7 cellular contexts compared by ENCODE assay signal in genomic region chr2:178700922-178701342, GRCh38.
A peak's percentile ranks its signal among the peaks of the same experiment; 100 is the strongest.
DNase-seq lines count a peak whose midpoint lies in the region; ATAC-seq and TF ChIP-seq lines count a peak whose summit lies in the region.

No MANE protein-coding gene starts in this region.

- DNase-seq in EH (ENCODE audit: low read depth): peak; percentile 28
- peak; percentile 15 for DNase-seq in HCT116 (ENCODE audit: low read depth, low spot score)
- DNase-seq in SK-N-SH: peak; percentile 30
- DNase-seq in hepatic stellate cell (ENCODE audit: low spot score): peak; percentile 12
- no peak for DNase-seq in activated T-cell treated with anti-CD3 and anti-CD28 coated beads, Interleukin-2, amount 50 U/mL, for 48 hours
- DNase-seq in UCSD-AML1 (lab: John Stamatoyannopoulos, UW; ENCODE audit: unreplicated experiment): no peak

- no peak for TF ChIP-seq POLR2A in HCT116 (IDR thresholded peaks at IDR 0.05; ENCODE audit: borderline replicate concordance, extremely low read depth, insufficient read depth, insufficient read length)

- H3K4me1 ChIP-seq in HCT116 (ENCODE audit: control insufficient read depth in 1 of 2, insufficient read depth in 2 of 2, low read length in 2 of 2): no peaks in the 10 kb centered on the region
- no peaks in the 10 kb centered on the region for H3K4me1 ChIP-seq in SK-N-SH (ENCODE audit: control insufficient read depth in 1 of 2, insufficient read depth in 2 of 2, low read depth in 1 of 2, low read length in 1 of 2)

- TF ChIP-seq CTCF in HCT116 (IDR thresholded peaks at IDR 0.05 in 2 of 3, conservative IDR thresholded peaks at IDR 0.05 in 1 of 3; ENCODE audit: borderline replicate concordance in 1 of 3, insufficient read depth in 1 of 3, low read depth in 2 of 3, low read length in 2 of 3) (peak; percentile 34 to 86 (median 80); a peak in 5 of 6 replicates), SK-N-SH (IDR thresholded peaks at IDR 0.05) (peak; percentile 93)

- H3K9me3 ChIP-seq in HCT116 (ENCODE audit: control insufficient read depth in 1 of 2, insufficient read depth in 1 of 2, low read depth in 1 of 2, low read length in 2 of 2) (no peaks in the 10 kb centered on the region), SK-N-SH (no peaks in the 10 kb centered on the region)

- H2AFZ ChIP-seq in HCT116 (ENCODE audit: low read depth, low read length, poor library complexity, severe bottlenecking) (peak overlapping the region; percentile 49), SK-N-SH (ENCODE audit: low read depth) (no peak overlapping the region)

- H3K27me3 ChIP-seq in HCT116 (ENCODE audit: insufficient read depth, low read length) (peaks cover 49% of the 10 kb centered on the region), SK-N-SH (ENCODE audit: insufficient read depth) (no peaks in the 10 kb centered on the region)

- POLR2A ChIA-PET in HCT116 (lab: Charles Lee) (no interaction called here), SK-N-SH (lab: Yijun Ruan, JAX) (no interaction called here)

- H3K79me2 ChIP-seq in HCT116 (ENCODE audit: insufficient read depth, low read length) (no peaks in the 10 kb centered on the region), SK-N-SH (ENCODE audit: insufficient read depth) (no peaks in the 10 kb centered on the region)

- intact Hi-C loops in HCT116 (cut with micrococcal nuclease): no loop called here

- H3F3A ChIP-seq in SK-N-SH (replicated peaks; ENCODE audit: insufficient read depth): no peaks in the 10 kb centered on the region

- H4K20me1 ChIP-seq in HCT116 (ENCODE audit: insufficient read depth): no peaks in the 10 kb centered on the region
- H4K20me1 ChIP-seq in SK-N-SH (ENCODE audit: insufficient read depth): no peaks in the 10 kb centered on the region

- no peaks in the 10 kb centered on the region for H3K36me3 ChIP-seq in HCT116 (ENCODE audit: control insufficient read depth in 1 of 2, insufficient read depth in 2 of 2, low read length in 2 of 2)
- H3K36me3 ChIP-seq in SK-N-SH (replicated peaks in 1 of 2; ENCODE audit: control insufficient read depth in 1 of 2, insufficient read depth in 2 of 2, low read length in 1 of 2): no peaks in the 10 kb centered on the region

- TF ChIP-seq EP300 in SK-N-SH (IDR thresholded peaks at IDR 0.05; ENCODE audit: borderline replicate concordance in 1 of 2, low read depth in 1 of 2, low read length in 1 of 2): no peak

- H3K9me2 ChIP-seq in HCT116 (ENCODE audit: insufficient read depth) (no peaks in the 10 kb centered on the region), SK-N-SH (no peaks in the 10 kb centered on the region)

- H3K4me2 ChIP-seq in HCT116 (ENCODE audit: low read length): peak overlapping the region; percentile 35
- H3K4me2 ChIP-seq in SK-N-SH: no peak overlapping the region

- 29% methylated on average over 9 of the region's 9 CpGs for WGBS in SK-N-SH (ENCODE audit: low lambda C conversion rate)

- ATAC-seq in HCT116: 0 out of 2 replicates have a peak, but pooled peaks have one; percentile 44
- no peak for ATAC-seq in GM21360 (IDR thresholded peaks at IDR 0.05; ENCODE audit: unreplicated experiment)

- TF ChIP-seq RAD21 in HCT116 (IDR thresholded peaks at IDR 0.05; ENCODE audit: low read depth) (peak; percentile 48), SK-N-SH (IDR thresholded peaks at IDR 0.05; ENCODE audit: low read length) (peak; percentile 57)

- no peak overlapping the region for H3K27ac ChIP-seq in HCT116 (ENCODE audit: low read depth, low read length)
- no peak overlapping the region for H3K27ac ChIP-seq in SK-N-SH (ENCODE audit: low read depth in 2 of 2, low read length in 1 of 2)

- no TSS peak for BruUV-seq in HCT116 (replicated peaks; lab: Mats Ljungman, UMichigan)

- RAD21 ChIA-PET in HCT116 (lab: Charles Lee; ENCODE audit: low non-redundant PET in 1 of 2, low total read pairs in 2 of 2, uncharacterized antibody in 2 of 2, unreplicated experiment in 2 of 2): no interaction called here

- H3K4me3 ChIP-seq in HCT116 (replicated peaks in 1 of 2; ENCODE audit: low read depth in 1 of 2, low read length in 2 of 2) (no peak overlapping the region), SK-N-SH (ENCODE audit: low read depth in 2 of 2, low read length in 1 of 2) (no peak overlapping the region; a peak in 1 of 4 replicates)

- CTCF ChIA-PET in HCT116 (lab: Charles Lee) (interaction anchor here (0.6 to 2.0 kb wide), 18 partner anchors 9 to 589 kb away, joined by 3 to 28 read pairs (median 4); partner anchors contain the start of genes PJVK, PRKRA and RBM45), SK-N-SH (lab: Yijun Ruan, JAX) (interaction anchor here (0.6 to 2.6 kb wide), 30 partner anchors 9 to 292 kb away, joined by 3 to 27 read pairs (median 4); no protein-coding TSS in a partner anchor)

- H3K9ac ChIP-seq in HCT116 (ENCODE audit: low read length) (no peak overlapping the region), SK-N-SH (no peak overlapping the region)

TF ChIP-seq in HCT116, 20 proteins besides CTCF, POLR2A, EP300 and RAD21:
- TF ChIP-seq SRF (IDR thresholded peaks at IDR 0.05; ENCODE audit: low read depth) (no peak), CEBPB (IDR thresholded peaks at IDR 0.05; ENCODE audit: low read depth) (peak; percentile 85)

TF ChIP-seq in SK-N-SH, 30 proteins besides CTCF, POLR2A, EP300 and RAD21:
- TF ChIP-seq SMC3 (IDR thresholded peaks at IDR 0.05; ENCODE audit: low read depth, low read length): peak; percentile 37; the same call in 1 of the 2 replicates
- TF ChIP-seq, protein P1, sequence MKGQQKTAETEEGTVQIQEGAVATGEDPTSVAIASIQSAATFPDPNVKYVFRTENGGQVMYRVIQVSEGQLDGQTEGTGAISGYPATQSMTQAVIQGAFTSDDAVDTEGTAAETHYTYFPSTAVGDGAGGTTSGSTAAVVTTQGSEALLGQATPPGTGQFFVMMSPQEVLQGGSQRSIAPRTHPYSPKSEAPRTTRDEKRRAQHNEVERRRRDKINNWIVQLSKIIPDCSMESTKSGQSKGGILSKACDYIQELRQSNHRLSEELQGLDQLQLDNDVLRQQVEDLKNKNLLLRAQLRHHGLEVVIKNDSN (IDR thresholded peaks at IDR 0.05; ENCODE audit: borderline replicate concordance, low read depth): no peak

Comparison
In these comparisons a context has a peak if more than half of its experiments do, and no peak if none do; other contexts are left out.
1. DNase-seq: peak in EH (single experiment), HCT116 (single experiment), SK-N-SH (single experiment) and hepatic stellate cell (single experiment); none in activated T-cell treated with anti-CD3 and anti-CD28 coated beads, Interleukin-2, amount 50 U/mL, for 48 hours (0 of 2) and UCSD-AML1 (single experiment).